Comparison of ENCODE assay signal across 26 cellular contexts in genomic region chr2:27221166-27221565, GRCh38. TPM values are rescaled to one million over a fixed set of nuclear protein-coding genes. Genes with fewer than 3 reads are reported as not detected.
"Had no signal": no experiment of that assay in that cellular context is flagged by ENCODE, and none has a peak within 500 bp of the region (broad histone marks: within the 10 kb centered on the region; RNA-seq: fewer than 3 reads in every experiment).

No MANE protein-coding gene starts in this region.

- H3K9me3 Mint-ChIP-seq: activated CD4-positive, alpha-beta T cell treated with anti-CD3 and anti-CD28 coated beads, Interleukin-2, amount 10 ng/mL, durations not matched to agents 7 days and 5 days; activated CD8-positive, alpha-beta T cell treated with anti-CD3 and anti-CD28 coated beads for 36 hours; activated naive CD4-positive, alpha-beta T cell treated with anti-CD3 and anti-CD28 coated beads, Interleukin-2, amount 50 U/mL, for 24 hours; activated T-helper 1 cell treated with anti-CD3 and anti-CD28 coated beads, Interleukin-12 subunit alpha, Interleukin-12 subunit beta, Interleukin-2, Interleukin-4 antibody, amounts not matched to agents 30 ng/mL and 10 ng/mL and 1 ng/mL, durations not matched to agents 14 hours and 24 hours and 36 hours; central memory CD8-positive, alpha-beta T cell; T-helper 1 cell treated with Interleukin-12 subunit alpha and Interleukin-12 subunit beta and Interleukin-4 antibody, amounts not matched to agents 30 μg/mL and 1 μg/mL, for 36 hours; WTC11 had no signal

- H3K27ac Mint-ChIP-seq: activated CD4-positive, alpha-beta T cell treated with anti-CD3 and anti-CD28 coated beads, Interleukin-2, amount 10 ng/mL, durations not matched to agents 7 days and 5 days; activated CD8-positive, alpha-beta T cell treated with anti-CD3 and anti-CD28 coated beads for 36 hours; activated naive CD4-positive, alpha-beta T cell treated with anti-CD3 and anti-CD28 coated beads, Interleukin-2, amount 50 U/mL, for 24 hours; activated T-helper 1 cell treated with anti-CD3 and anti-CD28 coated beads, Interleukin-12 subunit alpha, Interleukin-12 subunit beta, Interleukin-2, Interleukin-4 antibody, amounts not matched to agents 30 ng/mL and 10 ng/mL and 1 ng/mL, durations not matched to agents 14 hours and 24 hours and 36 hours; T-helper 1 cell treated with Interleukin-12 subunit alpha and Interleukin-12 subunit beta and Interleukin-4 antibody, amounts not matched to agents 30 μg/mL and 1 μg/mL, for 36 hours; WTC11 had no signal

- H3K27me3 Mint-ChIP-seq: activated CD4-positive, alpha-beta T cell treated with anti-CD3 and anti-CD28 coated beads, Interleukin-2, amount 10 ng/mL, durations not matched to agents 7 days and 5 days; activated CD8-positive, alpha-beta T cell treated with anti-CD3 and anti-CD28 coated beads for 36 hours; activated naive CD4-positive, alpha-beta T cell treated with anti-CD3 and anti-CD28 coated beads, Interleukin-2, amount 50 U/mL, for 24 hours; central memory CD8-positive, alpha-beta T cell had no signal

- DNase-seq: activated CD4-positive, alpha-beta T cell treated with anti-CD3 and anti-CD28 coated beads, Interleukin-2, amount 10 ng/mL, durations not matched to agents 7 days and 5 days; activated CD4-positive, CD25-positive, alpha-beta regulatory T cell treated with anti-CD3 and anti-CD28 coated beads, Interleukin-2, amount 50 U/mL, for 72 hours; activated CD8-positive, alpha-beta memory T cell treated with anti-CD3 and anti-CD28 coated beads, Interleukin-2, amount 50 U/mL, for 4 hours; activated CD8-positive, alpha-beta T cell treated with anti-CD3 and anti-CD28 coated beads for 36 hours; activated effector memory CD4-positive, alpha-beta T cell treated with Interleukin-2 at 50 U/mL for 16 hours; activated naive CD4-positive, alpha-beta T cell; Karpas-422; MM.1S; NCI-H1105 treated with DMSO at 0.1 percent for 48 hours; NCI-H1436 treated with DMSO at 0.1 percent for 48 hours; NCI-H187; NCI-H2081; NCI-H510A treated with DMSO at 0.1 percent for 48 hours; NCI-H69; Peyer's patch; SHP77; T-helper 9 cell had no signal

- H3K9me3 ChIP-seq: Peyer's patch, SJSA1 had no signal

- H3K4me3 Mint-ChIP-seq: activated CD4-positive, alpha-beta T cell treated with anti-CD3 and anti-CD28 coated beads, Interleukin-2, amount 10 ng/mL, durations not matched to agents 7 days and 5 days; activated CD8-positive, alpha-beta T cell treated with anti-CD3 and anti-CD28 coated beads for 36 hours; activated naive CD4-positive, alpha-beta T cell treated with anti-CD3 and anti-CD28 coated beads, Interleukin-2, amount 50 U/mL, for 24 hours; activated T-helper 1 cell treated with anti-CD3 and anti-CD28 coated beads, Interleukin-12 subunit alpha, Interleukin-12 subunit beta, Interleukin-2, Interleukin-4 antibody, amounts not matched to agents 30 ng/mL and 10 ng/mL and 1 ng/mL, durations not matched to agents 14 hours and 24 hours and 36 hours; central memory CD8-positive, alpha-beta T cell; T-helper 1 cell treated with Interleukin-12 subunit alpha and Interleukin-12 subunit beta and Interleukin-4 antibody, amounts not matched to agents 30 μg/mL and 1 μg/mL, for 36 hours; WTC11 had no signal

- ATAC-seq: activated CD8-positive, alpha-beta T cell treated with anti-CD3 and anti-CD28 coated beads for 36 hours; K562; SK-N-SH treated with all-trans-retinoic acid at 6 μM for 48 hours; WTC11 had no signal

RNA-seq across cellular contexts. Expression of gene SLC30A3, which starts 41.7 kb away (rescaled TPM):
- total RNA-seq: SJSA1 had no signal

RNA-seq across cellular contexts. Expression of gene DNAJC5G, which starts 54.1 kb away (rescaled TPM):
- total RNA-seq: activated CD4-positive, alpha-beta T cell treated with anti-CD3 and anti-CD28 coated beads, Interleukin-2, amount 10 ng/mL, durations not matched to agents 7 days and 5 days; activated CD8-positive, alpha-beta T cell treated with anti-CD3 and anti-CD28 coated beads for 36 hours; activated T-helper 1 cell treated with anti-CD3 and anti-CD28 coated beads, Interleukin-12 subunit alpha, Interleukin-12 subunit beta, Interleukin-2, Interleukin-4 antibody, amounts not matched to agents 30 ng/mL and 10 ng/mL and 1 ng/mL, durations not matched to agents 14 hours and 24 hours and 36 hours; aorta; K562; SJSA1 had no signal
